Comparison of ENCODE assay signal across 13 cellular contexts in genomic region chr21:46431884-46432488, GRCh38. TPM values are rescaled to one million over a fixed set of nuclear protein-coding genes. Genes with fewer than 3 reads are reported as not detected.
DNase-seq lines count a peak whose midpoint lies in the region; ATAC-seq and TF ChIP-seq lines count a peak whose summit lies in the region.
"Had no signal": no experiment of that assay in that cellular context is flagged by ENCODE, and none has a peak within 500 bp of the region (broad histone marks: within the 10 kb centered on the region; RNA-seq: fewer than 3 reads in every experiment).

No MANE protein-coding gene starts in this region.

- H3K4me3 ChIP-seq in smooth muscle cell = no peak overlapping the region
- H3K4me3 ChIP-seq: heart left ventricle had no signal

- H3K27ac Mint-ChIP-seq in naive thymus-derived CD8-positive, alpha-beta T cell = peak overlapping the region; percentile 79 to 95 (median 92)
- H3K27ac Mint-ChIP-seq: activated CD4-positive, alpha-beta T cell treated with anti-CD3 and anti-CD28 coated beads, Interleukin-2, amount 10 ng/mL, durations not matched to agents 24 days and 14 days; B cell had no signal

- peaks cover 7 to 37% (median 23%) of the 10 kb centered on the region in 4 donors for H3K4me1 Mint-ChIP-seq in naive thymus-derived CD8-positive, alpha-beta T cell
- H3K4me1 Mint-ChIP-seq: activated CD4-positive, alpha-beta T cell treated with anti-CD3 and anti-CD28 coated beads, Interleukin-2, amount 10 ng/mL, durations not matched to agents 24 days and 14 days had no signal

- H3F3A ChIP-seq in smooth muscle cell (ENCODE audit: low read depth) = no peaks in the 10 kb centered on the region

- no peaks in the 10 kb centered on the region for H3K4me1 ChIP-seq in smooth muscle cell (ENCODE audit: low read depth)
- H3K4me1 ChIP-seq: parathyroid adenoma had no signal

- 94% methylated on average over 22 of the region's 22 CpGs for WGBS in smooth muscle cell (ENCODE audit: low lambda C conversion rate)

- H3K27me3 ChIP-seq in smooth muscle cell (ENCODE audit: low read depth) = no peaks in the 10 kb centered on the region
- H3K27me3 ChIP-seq: heart left ventricle had no signal

- no peak overlapping the region for H3K4me2 ChIP-seq in smooth muscle cell

- H3K36me3 Mint-ChIP-seq in naive thymus-derived CD8-positive, alpha-beta T cell = peaks cover 0 to 55% (median 15%) of the 10 kb centered on the region in 3 donors

- peak; percentile 77 for DNase-seq in CD1c-positive myeloid dendritic cell (ENCODE audit: extremely low spot score)
- DNase-seq in MV-4-11 (lab: John Stamatoyannopoulos, UW) = peak; percentile 90
- peak in 33 of 61 donors; percentile 7 to 77 (median 47) for DNase-seq in caudate nucleus (lab: John Stamatoyannopoulos, UW)
- peak in 4 of 10 donors; percentile 38 to 58 (median 46) for DNase-seq in naive thymus-derived CD8-positive, alpha-beta T cell
- no peak for DNase-seq in hepatic stellate cell (ENCODE audit: low spot score)
- DNase-seq in smooth muscle cell (lab: John Stamatoyannopoulos, UW; ENCODE audit: unreplicated experiment) = no peak
- DNase-seq: activated CD4-positive, alpha-beta T cell treated with anti-CD3 and anti-CD28 coated beads, Interleukin-2, amount 10 ng/mL, durations not matched to agents 24 days and 14 days; OCI-M1 had no signal

- H4K20me1 ChIP-seq in smooth muscle cell (ENCODE audit: low read depth) = no peaks in the 10 kb centered on the region

- no peaks in the 10 kb centered on the region for H3K79me2 ChIP-seq in smooth muscle cell (ENCODE audit: low read depth)
- H3K79me2 ChIP-seq: parathyroid adenoma had no signal

- H2AFZ ChIP-seq in smooth muscle cell (ENCODE audit: low read depth) = no peak overlapping the region
- H2AFZ ChIP-seq: parathyroid adenoma had no signal

- H3K9me3 Mint-ChIP-seq in naive thymus-derived CD8-positive, alpha-beta T cell = no peaks in the 10 kb centered on the region
- H3K9me3 Mint-ChIP-seq: activated CD4-positive, alpha-beta T cell treated with anti-CD3 and anti-CD28 coated beads, Interleukin-2, amount 10 ng/mL, durations not matched to agents 24 days and 14 days had no signal

- H3K4me3 Mint-ChIP-seq in naive thymus-derived CD8-positive, alpha-beta T cell = peak overlapping the region; percentile 55 to 86 (median 66)
- H3K4me3 Mint-ChIP-seq: activated CD4-positive, alpha-beta T cell treated with anti-CD3 and anti-CD28 coated beads, Interleukin-2, amount 10 ng/mL, durations not matched to agents 24 days and 14 days; B cell had no signal

- peak overlapping the region; percentile 69 for H3K27ac ChIP-seq in caudate nucleus (ENCODE audit: low read depth, low read length)
- H3K27ac ChIP-seq in smooth muscle cell (ENCODE audit: low read depth) = no peak overlapping the region
- H3K27ac ChIP-seq: parathyroid adenoma had no signal

- no peaks in the 10 kb centered on the region for H3K36me3 ChIP-seq in smooth muscle cell (ENCODE audit: low read depth)

- POLR2A ChIA-PET in naive thymus-derived CD8-positive, alpha-beta T cell (lab: Charles Lee) = interaction anchor here (0.5 to 1.7 kb wide), 9 partner anchors 8 to 204 kb away, joined by 3 to 9 read pairs (median 4); partner anchors contain the start of gene DIP2A

- no peaks in the 10 kb centered on the region for H3K27me3 Mint-ChIP-seq in naive thymus-derived CD8-positive, alpha-beta T cell
- H3K27me3 Mint-ChIP-seq: activated CD4-positive, alpha-beta T cell treated with anti-CD3 and anti-CD28 coated beads, Interleukin-2, amount 10 ng/mL, durations not matched to agents 24 days and 14 days; B cell had no signal

- H3K9me3 ChIP-seq in smooth muscle cell (replicated peaks; ENCODE audit: low read depth) = no peaks in the 10 kb centered on the region
- H3K9me3 ChIP-seq: heart left ventricle had no signal

- ATAC-seq in naive thymus-derived CD8-positive, alpha-beta T cell = peak; percentile 51 to 69
- no peak for ATAC-seq in HG03439 (IDR thresholded peaks at IDR 0.05; ENCODE audit: unreplicated experiment)
- ATAC-seq in HG02973 (IDR thresholded peaks at IDR 0.05; ENCODE audit: unreplicated experiment) = no peak
- ATAC-seq: heart left ventricle had no signal

- H3K9ac ChIP-seq in smooth muscle cell (ENCODE audit: low read depth) = no peak overlapping the region
- H3K9ac ChIP-seq: parathyroid adenoma had no signal

- TF ChIP-seq CTCF in smooth muscle cell (IDR thresholded peaks at IDR 0.05; ENCODE audit: borderline replicate concordance, insufficient read depth, poor library complexity, severe bottlenecking) = no peak

RNA-seq across cellular contexts. Expression of gene DIP2A, which starts 26.7 kb away (rescaled TPM):
- 100 to 1,000 TPM; 158 to 163 TPM for total RNA-seq in naive thymus-derived CD8-positive, alpha-beta T cell
- polyA plus RNA-seq in naive thymus-derived CD8-positive, alpha-beta T cell = 10 to 100 TPM; 26.8 to 33.6 (median 28.6) TPM
- 24.8 and 29.2 TPM in 2 replicates for total RNA-seq in smooth muscle cell
- 11.5 and 22.1 TPM in 2 replicates for polyA plus RNA-seq in smooth muscle cell

Comparison
In these comparisons a context has a peak if more than half of its experiments do, and no peak if none do; other contexts are left out.
1. DNase-seq: peak in CD1c-positive myeloid dendritic cell (single experiment), MV-4-11 (single experiment) and caudate nucleus (33 of 61); none in hepatic stellate cell (single experiment) and smooth muscle cell (single experiment).
2. ATAC-seq: peak in naive thymus-derived CD8-positive, alpha-beta T cell (2 of 2); none in HG03439 (single experiment) and HG02973 (single experiment).